Comparison of ENCODE assay signal across 1 cellular context in the genomic region with DNA sequence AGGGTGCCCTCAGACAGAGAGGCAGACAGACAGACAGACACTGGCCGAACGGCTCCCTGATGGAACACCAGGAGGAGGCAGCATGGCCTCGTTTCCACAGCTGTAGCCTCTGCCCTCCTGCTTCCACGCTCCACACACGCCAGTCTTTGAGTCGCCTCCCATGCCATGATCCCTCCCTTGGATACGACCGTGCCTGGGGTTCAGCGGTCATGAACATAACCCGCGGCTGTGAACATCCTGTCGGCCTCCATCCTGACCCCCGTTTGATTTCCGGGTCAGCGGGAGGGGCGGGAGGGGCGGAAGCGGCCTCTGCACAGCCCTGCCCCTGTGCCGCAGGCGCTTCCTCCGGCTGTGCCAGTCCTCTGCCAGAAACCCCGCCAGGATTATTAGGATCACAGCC.
TF ChIP-seq lines count a peak whose summit lies in the region.

No MANE protein-coding gene starts in this region.

TF ChIP-seq in K562, 482 proteins besides CTCF, POLR2A, EP300 and RAD21:
- TF ChIP-seq, protein P1, sequence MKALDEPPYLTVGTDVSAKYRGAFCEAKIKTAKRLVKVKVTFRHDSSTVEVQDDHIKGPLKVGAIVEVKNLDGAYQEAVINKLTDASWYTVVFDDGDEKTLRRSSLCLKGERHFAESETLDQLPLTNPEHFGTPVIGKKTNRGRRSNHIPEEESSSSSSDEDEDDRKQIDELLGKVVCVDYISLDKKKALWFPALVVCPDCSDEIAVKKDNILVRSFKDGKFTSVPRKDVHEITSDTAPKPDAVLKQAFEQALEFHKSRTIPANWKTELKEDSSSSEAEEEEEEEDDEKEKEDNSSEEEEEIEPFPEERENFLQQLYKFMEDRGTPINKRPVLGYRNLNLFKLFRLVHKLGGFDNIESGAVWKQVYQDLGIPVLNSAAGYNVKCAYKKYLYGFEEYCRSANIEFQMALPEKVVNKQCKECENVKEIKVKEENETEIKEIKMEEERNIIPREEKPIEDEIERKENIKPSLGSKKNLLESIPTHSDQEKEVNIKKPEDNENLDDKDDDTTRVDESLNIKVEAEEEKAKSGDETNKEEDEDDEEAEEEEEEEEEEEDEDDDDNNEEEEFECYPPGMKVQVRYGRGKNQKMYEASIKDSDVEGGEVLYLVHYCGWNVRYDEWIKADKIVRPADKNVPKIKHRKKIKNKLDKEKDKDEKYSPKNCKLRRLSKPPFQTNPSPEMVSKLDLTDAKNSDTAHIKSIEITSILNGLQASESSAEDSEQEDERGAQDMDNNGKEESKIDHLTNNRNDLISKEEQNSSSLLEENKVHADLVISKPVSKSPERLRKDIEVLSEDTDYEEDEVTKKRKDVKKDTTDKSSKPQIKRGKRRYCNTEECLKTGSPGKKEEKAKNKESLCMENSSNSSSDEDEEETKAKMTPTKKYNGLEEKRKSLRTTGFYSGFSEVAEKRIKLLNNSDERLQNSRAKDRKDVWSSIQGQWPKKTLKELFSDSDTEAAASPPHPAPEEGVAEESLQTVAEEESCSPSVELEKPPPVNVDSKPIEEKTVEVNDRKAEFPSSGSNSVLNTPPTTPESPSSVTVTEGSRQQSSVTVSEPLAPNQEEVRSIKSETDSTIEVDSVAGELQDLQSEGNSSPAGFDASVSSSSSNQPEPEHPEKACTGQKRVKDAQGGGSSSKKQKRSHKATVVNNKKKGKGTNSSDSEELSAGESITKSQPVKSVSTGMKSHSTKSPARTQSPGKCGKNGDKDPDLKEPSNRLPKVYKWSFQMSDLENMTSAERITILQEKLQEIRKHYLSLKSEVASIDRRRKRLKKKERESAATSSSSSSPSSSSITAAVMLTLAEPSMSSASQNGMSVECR (CRISPR knock-in tag; IDR thresholded peaks at IDR 0.05): peak; percentile 23; the same call in 1 of the 2 replicates
- TF ChIP-seq HDAC1 (IDR thresholded peaks at IDR 0.05) (no peak), GABPB1 (CRISPR knock-in tag; IDR thresholded peaks at IDR 0.05) (0 out of 2 replicates have a peak, but pooled peaks have one; percentile 34), POLR2G (IDR thresholded peaks at IDR 0.05; ENCODE audit: low read depth, low read length) (peak; percentile 82), ZNF431 (CRISPR knock-in tag; IDR thresholded peaks at IDR 0.05) (0 out of 2 replicates have a peak, but pooled peaks have one; percentile 37), POLR2AphosphoS5 (IDR thresholded peaks at IDR 0.05; ENCODE audit: control insufficient read depth, insufficient read depth, low read depth, low read length) (peak; percentile 13; the same call in 1 of the 2 replicates), SRSF9 (IDR thresholded peaks at IDR 0.05; ENCODE audit: borderline replicate concordance, low read depth, low read length) (no peak), KAT8 (IDR thresholded peaks at IDR 0.05; ENCODE audit: low read depth) (no peak), ETV6 (IDR thresholded peaks at IDR 0.05; ENCODE audit: borderline replicate concordance in 1 of 2, low read depth in 2 of 2, low read length in 1 of 2) (no peak), ETV6 (CRISPR knock-in tag; IDR thresholded peaks at IDR 0.05; ENCODE audit: borderline replicate concordance) (0 out of 2 replicates have a peak, but pooled peaks have one; percentile 22), ZNF274 (IDR thresholded peaks at IDR 0.05; ENCODE audit: borderline replicate concordance, low read depth, low read length) (no peak), RBFOX2 (IDR thresholded peaks at IDR 0.05; ENCODE audit: low read depth, low read length) (peak; percentile 83), SMAD4 (CRISPR knock-in tag; conservative IDR thresholded peaks at IDR 0.05) (no peak), RBM22 (IDR thresholded peaks at IDR 0.05; ENCODE audit: low read depth, low read length, poor library complexity, severe bottlenecking) (peak; percentile 98), TEAD4 (IDR thresholded peaks at IDR 0.05; ENCODE audit: low read length) (no peak), TEAD4 (CRISPR knock-in tag; IDR thresholded peaks at IDR 0.05; ENCODE audit: borderline replicate concordance) (0 out of 2 replicates have a peak, but pooled peaks have one; percentile 43), GTF2E2 (tag; IDR thresholded peaks at IDR 0.05) (no peak), SOX6 (IDR thresholded peaks at IDR 0.05) (no peak), CBFA2T3 (IDR thresholded peaks at IDR 0.05) (no peak), ARHGAP35 (IDR thresholded peaks at IDR 0.05; ENCODE audit: partially characterized antibody) (no peak), MCM2 (IDR thresholded peaks at IDR 0.05; ENCODE audit: low read depth) (no peak), HNRNPH1 (optimal IDR thresholded peaks at IDR 0.05; ENCODE audit: low read depth, low read length) (no peak), ZNF12 (CRISPR knock-in tag; IDR thresholded peaks at IDR 0.05) (no peak)
- TF ChIP-seq, protein P2, sequence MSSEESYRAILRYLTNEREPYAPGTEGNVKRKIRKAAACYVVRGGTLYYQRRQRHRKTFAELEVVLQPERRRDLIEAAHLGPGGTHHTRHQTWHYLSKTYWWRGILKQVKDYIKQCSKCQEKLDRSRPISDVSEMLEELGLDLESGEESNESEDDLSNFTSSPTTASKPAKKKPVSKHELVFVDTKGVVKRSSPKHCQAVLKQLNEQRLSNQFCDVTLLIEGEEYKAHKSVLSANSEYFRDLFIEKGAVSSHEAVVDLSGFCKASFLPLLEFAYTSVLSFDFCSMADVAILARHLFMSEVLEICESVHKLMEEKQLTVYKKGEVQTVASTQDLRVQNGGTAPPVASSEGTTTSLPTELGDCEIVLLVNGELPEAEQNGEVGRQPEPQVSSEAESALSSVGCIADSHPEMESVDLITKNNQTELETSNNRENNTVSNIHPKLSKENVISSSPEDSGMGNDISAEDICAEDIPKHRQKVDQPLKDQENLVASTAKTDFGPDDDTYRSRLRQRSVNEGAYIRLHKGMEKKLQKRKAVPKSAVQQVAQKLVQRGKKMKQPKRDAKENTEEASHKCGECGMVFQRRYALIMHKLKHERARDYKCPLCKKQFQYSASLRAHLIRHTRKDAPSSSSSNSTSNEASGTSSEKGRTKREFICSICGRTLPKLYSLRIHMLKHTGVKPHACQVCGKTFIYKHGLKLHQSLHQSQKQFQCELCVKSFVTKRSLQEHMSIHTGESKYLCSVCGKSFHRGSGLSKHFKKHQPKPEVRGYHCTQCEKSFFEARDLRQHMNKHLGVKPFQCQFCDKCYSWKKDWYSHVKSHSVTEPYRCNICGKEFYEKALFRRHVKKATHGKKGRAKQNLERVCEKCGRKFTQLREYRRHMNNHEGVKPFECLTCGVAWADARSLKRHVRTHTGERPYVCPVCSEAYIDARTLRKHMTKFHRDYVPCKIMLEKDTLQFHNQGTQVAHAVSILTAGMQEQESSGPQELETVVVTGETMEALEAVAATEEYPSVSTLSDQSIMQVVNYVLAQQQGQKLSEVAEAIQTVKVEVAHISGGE (CRISPR knock-in tag; IDR thresholded peaks at IDR 0.05): peak in 1 of 3 experiments; percentile 20; a peak in 1 of 6 replicates
- TF ChIP-seq, protein P3, sequence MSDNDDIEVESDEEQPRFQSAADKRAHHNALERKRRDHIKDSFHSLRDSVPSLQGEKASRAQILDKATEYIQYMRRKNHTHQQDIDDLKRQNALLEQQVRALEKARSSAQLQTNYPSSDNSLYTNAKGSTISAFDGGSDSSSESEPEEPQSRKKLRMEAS (CRISPR knock-in tag; IDR thresholded peaks at IDR 0.05): 0 out of 2 replicates have a peak, but pooled peaks have one; percentile 22
- TF ChIP-seq, protein P4, sequence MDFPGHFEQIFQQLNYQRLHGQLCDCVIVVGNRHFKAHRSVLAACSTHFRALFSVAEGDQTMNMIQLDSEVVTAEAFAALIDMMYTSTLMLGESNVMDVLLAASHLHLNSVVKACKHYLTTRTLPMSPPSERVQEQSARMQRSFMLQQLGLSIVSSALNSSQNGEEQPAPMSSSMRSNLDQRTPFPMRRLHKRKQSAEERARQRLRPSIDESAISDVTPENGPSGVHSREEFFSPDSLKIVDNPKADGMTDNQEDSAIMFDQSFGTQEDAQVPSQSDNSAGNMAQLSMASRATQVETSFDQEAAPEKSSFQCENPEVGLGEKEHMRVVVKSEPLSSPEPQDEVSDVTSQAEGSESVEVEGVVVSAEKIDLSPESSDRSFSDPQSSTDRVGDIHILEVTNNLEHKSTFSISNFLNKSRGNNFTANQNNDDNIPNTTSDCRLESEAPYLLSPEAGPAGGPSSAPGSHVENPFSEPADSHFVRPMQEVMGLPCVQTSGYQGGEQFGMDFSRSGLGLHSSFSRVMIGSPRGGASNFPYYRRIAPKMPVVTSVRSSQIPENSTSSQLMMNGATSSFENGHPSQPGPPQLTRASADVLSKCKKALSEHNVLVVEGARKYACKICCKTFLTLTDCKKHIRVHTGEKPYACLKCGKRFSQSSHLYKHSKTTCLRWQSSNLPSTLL (IDR thresholded peaks at IDR 0.05): no peak
- TF ChIP-seq, protein P5, sequence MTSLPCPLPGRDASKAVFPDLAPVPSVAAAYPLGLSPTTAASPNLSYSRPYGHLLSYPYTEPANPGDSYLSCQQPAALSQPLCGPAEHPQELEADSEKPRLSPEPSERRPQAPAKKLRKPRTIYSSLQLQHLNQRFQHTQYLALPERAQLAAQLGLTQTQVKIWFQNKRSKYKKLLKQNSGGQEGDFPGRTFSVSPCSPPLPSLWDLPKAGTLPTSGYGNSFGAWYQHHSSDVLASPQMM (CRISPR knock-in tag; IDR thresholded peaks at IDR 0.05): no peak
- TF ChIP-seq, protein P6, sequence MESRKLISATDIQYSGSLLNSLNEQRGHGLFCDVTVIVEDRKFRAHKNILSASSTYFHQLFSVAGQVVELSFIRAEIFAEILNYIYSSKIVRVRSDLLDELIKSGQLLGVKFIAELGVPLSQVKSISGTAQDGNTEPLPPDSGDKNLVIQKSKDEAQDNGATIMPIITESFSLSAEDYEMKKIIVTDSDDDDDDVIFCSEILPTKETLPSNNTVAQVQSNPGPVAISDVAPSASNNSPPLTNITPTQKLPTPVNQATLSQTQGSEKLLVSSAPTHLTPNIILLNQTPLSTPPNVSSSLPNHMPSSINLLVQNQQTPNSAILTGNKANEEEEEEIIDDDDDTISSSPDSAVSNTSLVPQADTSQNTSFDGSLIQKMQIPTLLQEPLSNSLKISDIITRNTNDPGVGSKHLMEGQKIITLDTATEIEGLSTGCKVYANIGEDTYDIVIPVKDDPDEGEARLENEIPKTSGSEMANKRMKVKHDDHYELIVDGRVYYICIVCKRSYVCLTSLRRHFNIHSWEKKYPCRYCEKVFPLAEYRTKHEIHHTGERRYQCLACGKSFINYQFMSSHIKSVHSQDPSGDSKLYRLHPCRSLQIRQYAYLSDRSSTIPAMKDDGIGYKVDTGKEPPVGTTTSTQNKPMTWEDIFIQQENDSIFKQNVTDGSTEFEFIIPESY (CRISPR knock-in tag; IDR thresholded peaks at IDR 0.05): peak; percentile 79
